In genomic region chr1:77539510-77540142, GRCh38 we compare ENCODE assay signal across 9 cellular contexts.
A peak's percentile ranks its signal among the peaks of the same experiment; 100 is the strongest.
DNase-seq lines count a peak whose midpoint lies in the region; ATAC-seq and TF ChIP-seq lines count a peak whose summit lies in the region.
"Had no signal": no experiment of that assay in that cellular context is flagged by ENCODE, and none has a peak within 500 bp of the region (broad histone marks: within the 10 kb centered on the region; RNA-seq: fewer than 3 reads in every experiment).

No MANE protein-coding gene starts in this region.

- DNase-seq in A673 (ENCODE audit: low spot score) (peak; percentile 32), adipocyte (ENCODE audit: low read depth) (peak; percentile 67), kidney glomerular epithelial cell (lab: John Stamatoyannopoulos, UW) (peak; percentile 86), NCI-H1048 (lab: John Stamatoyannopoulos, UW) (no peak), SKM-1 (lab: John Stamatoyannopoulos, UW; ENCODE audit: unreplicated experiment) (no peak)
- DNase-seq in natural killer cell treated with Interleukin-12 subunit alpha and Interleukin-12 subunit beta and Interleukin-15 and Interleukin-18, amount 100 ng/mL, for 72 hours (ENCODE audit: low spot score), result no peak
- DNase-seq in activated CD8-positive, alpha-beta T cell treated with anti-CD3 and anti-CD28 coated beads for 36 hours, result no peak
- DNase-seq: effector CD4-positive, alpha-beta T cell had no signal

- H3K27me3 ChIP-seq in A673 (replicated peaks; ENCODE audit: insufficient read depth, low read depth, low read length, poor library complexity) (no peaks in the 10 kb centered on the region), adipocyte (replicated peaks; ENCODE audit: control insufficient read depth, insufficient read depth, low read length) (no peaks in the 10 kb centered on the region)

- intact Hi-C loops in A673 (cut with micrococcal nuclease; ENCODE audit: unreplicated experiment), result loop anchor here (5.0 to 10.0 kb wide), 3 partner anchors 125 to 255 kb away; partner anchors contain the start of genes AK5 and ZZZ3
- intact Hi-C loops in activated CD8-positive, alpha-beta T cell treated with anti-CD3 and anti-CD28 coated beads for 36 hours (cut with micrococcal nuclease), result no loop called here

- no peaks in the 10 kb centered on the region for H3K9me3 Mint-ChIP-seq in natural killer cell treated with Interleukin-12 subunit alpha and Interleukin-12 subunit beta and Interleukin-15 and Interleukin-18, amount 100 ng/mL, for 72 hours
- H3K9me3 Mint-ChIP-seq in activated CD8-positive, alpha-beta T cell treated with anti-CD3 and anti-CD28 coated beads for 36 hours, result no peaks in the 10 kb centered on the region

- CTCF ChIA-PET in A673 (lab: Charles Lee), result no interaction called here
- CTCF ChIA-PET in HEK293 (lab: Yijun Ruan, JAX), result interaction anchor here (0.6 kb wide), 2 partner anchors 349 to 436 kb away, joined by 3 read pairs; partner anchors contain the start of gene NEXN
- CTCF ChIA-PET in activated CD8-positive, alpha-beta T cell treated with anti-CD3 and anti-CD28 coated beads for 36 hours (lab: Charles Lee), result no interaction called here

- H3K9ac ChIP-seq in adipocyte (ENCODE audit: low read length), result peak overlapping the region; percentile 79

- peaks cover 12% of the 10 kb centered on the region for H3K4me1 ChIP-seq in A673 (ENCODE audit: insufficient read depth, low read length, poor library complexity, severe bottlenecking)
- H3K4me1 ChIP-seq in HEK293 (ENCODE audit: control insufficient read depth, insufficient read depth, low read length), result no peaks in the 10 kb centered on the region
- peaks cover 49% of the 10 kb centered on the region for H3K4me1 ChIP-seq in adipocyte (ENCODE audit: control insufficient read depth, insufficient read depth, low read length)

- POLR2A ChIA-PET in A673 (lab: Charles Lee; ENCODE audit: low non-redundant PET), result no interaction called here
- POLR2A ChIA-PET in HEK293 (lab: Yijun Ruan, JAX), result no interaction called here
- POLR2A ChIA-PET in activated CD8-positive, alpha-beta T cell treated with anti-CD3 and anti-CD28 coated beads for 36 hours (lab: Charles Lee), result no interaction called here

- H3K27ac Mint-ChIP-seq in natural killer cell treated with Interleukin-12 subunit alpha and Interleukin-12 subunit beta and Interleukin-15 and Interleukin-18, amount 100 ng/mL, for 72 hours, result peak overlapping the region in 1 of 2 donors; percentile 73
- no peak overlapping the region for H3K27ac Mint-ChIP-seq in activated CD8-positive, alpha-beta T cell treated with anti-CD3 and anti-CD28 coated beads for 36 hours

- no peaks in the 10 kb centered on the region for H3K36me3 ChIP-seq in A673 (ENCODE audit: insufficient read depth, low read length, poor library complexity, severe bottlenecking)
- H3K36me3 ChIP-seq in HEK293 (ENCODE audit: control insufficient read depth in 2 of 2, insufficient read depth in 1 of 2, low read length in 2 of 2), result no peaks in the 10 kb centered on the region
- no peaks in the 10 kb centered on the region for H3K36me3 ChIP-seq in adipocyte (ENCODE audit: control insufficient read depth, insufficient read depth, low read length, severe bottlenecking)

- H3K9me3 ChIP-seq in A673 (ENCODE audit: low read depth, low read length, poor library complexity, severe bottlenecking) (no peaks in the 10 kb centered on the region), HEK293 (ENCODE audit: control insufficient read depth, insufficient read depth, low read depth, low read length) (no peaks in the 10 kb centered on the region), adipocyte (ENCODE audit: control insufficient read depth, low read length) (no peaks in the 10 kb centered on the region)

- H3K27ac ChIP-seq in A673 (ENCODE audit: low read depth, low read length, poor library complexity, severe bottlenecking) (no peak overlapping the region), HEK293 (ENCODE audit: extremely low read depth, low read depth, low read length) (no peak overlapping the region)

- BruUV-seq in A673 (replicated peaks; lab: Mats Ljungman, UMichigan), result no TSS peak

- peaks cover 7 to 9% of the 10 kb centered on the region in 2 donors for H3K4me1 Mint-ChIP-seq in natural killer cell treated with Interleukin-12 subunit alpha and Interleukin-12 subunit beta and Interleukin-15 and Interleukin-18, amount 100 ng/mL, for 72 hours (ENCODE audit: low read depth in 2 of 2)
- no peaks in the 10 kb centered on the region for H3K4me1 Mint-ChIP-seq in activated CD8-positive, alpha-beta T cell treated with anti-CD3 and anti-CD28 coated beads for 36 hours (ENCODE audit: low read depth)

- ATAC-seq in natural killer cell treated with Interleukin-12 subunit alpha and Interleukin-12 subunit beta and Interleukin-15 and Interleukin-18, amount 100 ng/mL, for 72 hours, result no peak
- no peak for ATAC-seq in activated CD8-positive, alpha-beta T cell treated with anti-CD3 and anti-CD28 coated beads for 36 hours

- H3K27me3 Mint-ChIP-seq in natural killer cell treated with Interleukin-12 subunit alpha and Interleukin-12 subunit beta and Interleukin-15 and Interleukin-18, amount 100 ng/mL, for 72 hours, result no peaks in the 10 kb centered on the region
- H3K27me3 Mint-ChIP-seq in activated CD8-positive, alpha-beta T cell treated with anti-CD3 and anti-CD28 coated beads for 36 hours, result no peaks in the 10 kb centered on the region

- no peak overlapping the region for H3K4me3 ChIP-seq in A673 (ENCODE audit: low read depth, low read length, poor library complexity, severe bottlenecking)
- no peak overlapping the region for H3K4me3 ChIP-seq in HEK293 (ENCODE audit: low read depth, low read length)
- peak overlapping the region; percentile 55 for H3K4me3 ChIP-seq in adipocyte (ENCODE audit: low read length)

- no peak overlapping the region for H3K4me3 Mint-ChIP-seq in natural killer cell treated with Interleukin-12 subunit alpha and Interleukin-12 subunit beta and Interleukin-15 and Interleukin-18, amount 100 ng/mL, for 72 hours
- H3K4me3 Mint-ChIP-seq in activated CD8-positive, alpha-beta T cell treated with anti-CD3 and anti-CD28 coated beads for 36 hours, result no peak overlapping the region

- no peaks in the 10 kb centered on the region for H3K36me3 Mint-ChIP-seq in natural killer cell treated with Interleukin-12 subunit alpha and Interleukin-12 subunit beta and Interleukin-15 and Interleukin-18, amount 100 ng/mL, for 72 hours
- H3K36me3 Mint-ChIP-seq in activated CD8-positive, alpha-beta T cell treated with anti-CD3 and anti-CD28 coated beads for 36 hours (ENCODE audit: low read depth), result no peaks in the 10 kb centered on the region

- TF ChIP-seq CTCF in A673 (conservative IDR thresholded peaks at IDR 0.05; ENCODE audit: low read depth, low read length) (no peak), HEK293 (tag by site-specific recombination; IDR thresholded peaks at IDR 0.05) (no peak)
- no peak for TF ChIP-seq CTCF in activated CD8-positive, alpha-beta T cell treated with anti-CD3 and anti-CD28 coated beads for 36 hours (IDR thresholded peaks at IDR 0.05)

TF ChIP-seq in HEK293, 187 proteins besides CTCF, POLR2A, EP300 and RAD21:
- TF ChIP-seq ZIC2 (tag by site-specific recombination; IDR thresholded peaks at IDR 0.05) (peak; percentile 24; the same call in 1 of the 2 replicates), ZSCAN18 (tag by site-specific recombination; IDR thresholded peaks at IDR 0.05) (no peak)

Comparison
In these comparisons a context has a peak if more than half of its experiments do, and no peak if none do; other contexts are left out.
1. DNase-seq: peak in A673 (single experiment), adipocyte (single experiment) and kidney glomerular epithelial cell (single experiment); none in NCI-H1048 (single experiment), SKM-1 (single experiment), natural killer cell treated with Interleukin-12 subunit alpha and Interleukin-12 subunit beta and Interleukin-15 and Interleukin-18, amount 100 ng/mL, for 72 hours (single experiment) and activated CD8-positive, alpha-beta T cell treated with anti-CD3 and anti-CD28 coated beads for 36 hours (single experiment).